In genomic region chr11:68460741-68461283, GRCh38 we compare ENCODE assay signal across 8 cellular contexts. TPM values are rescaled to one million over a fixed set of nuclear protein-coding genes. Genes with fewer than 3 reads are reported as not detected.
DNase-seq lines count a peak whose midpoint lies in the region; ATAC-seq and TF ChIP-seq lines count a peak whose summit lies in the region.

TSS of gene PPP6R3 (plus strand) at chr11:68460752. CDS start at chr11:68537665, 76,913 bp downstream.

- H3K27ac ChIP-seq in trophoblast cell (ENCODE audit: low read depth, low read length), result peak within 1 kb of the TSS; percentile 91

- H3K36me3 Mint-ChIP-seq in activated CD4-positive, alpha-beta T cell treated with anti-CD3 and anti-CD28 coated beads, Interleukin-2, amount 10 ng/mL, durations not matched to agents 7 days and 5 days (ENCODE audit: low read depth), result peaks cover 21% of the 10 kb centered on the region
- H3K36me3 Mint-ChIP-seq in WTC11, result peaks cover 3% of the 10 kb centered on the region; the same call in 1 of the 2 replicates
- H3K36me3 Mint-ChIP-seq in glutamatergic neuron (ENCODE audit: unreplicated experiment), result no peaks in the 10 kb centered on the region

- DNase-seq in activated CD4-positive, alpha-beta T cell treated with anti-CD3 and anti-CD28 coated beads, Interleukin-2, amount 10 ng/mL, durations not matched to agents 7 days and 5 days, result no peak
- no peak for DNase-seq in activated CD4-positive, alpha-beta T cell treated with anti-CD3 and anti-CD28 coated beads, Interleukin-2, amount 50 U/mL, for 1 hour
- no peak for DNase-seq in WTC11 (ENCODE audit: low spot score)
- no peak for DNase-seq in glutamatergic neuron
- no peak for DNase-seq in trophoblast cell
- no peak for DNase-seq in SIG-M5 (lab: John Stamatoyannopoulos, UW)
- no peak for DNase-seq in NCI-H2107 (lab: John Stamatoyannopoulos, UW)

- peak within 1 kb of the TSS; percentile 96 for H2BK5ac ChIP-seq in trophoblast cell (ENCODE audit: low read depth, low read length, poor library complexity)

- H4K8ac ChIP-seq in trophoblast cell (ENCODE audit: low read depth, low read length), result peak within 1 kb of the TSS; percentile 93

- H3K4me1 ChIP-seq in trophoblast cell (ENCODE audit: control insufficient read depth in 1 of 2, insufficient read depth in 2 of 2, low read length in 2 of 2), result peaks cover 7 to 8% of the 10 kb centered on the region in 2 experiments

- CTCF ChIA-PET in activated CD4-positive, alpha-beta T cell treated with anti-CD3 and anti-CD28 coated beads, Interleukin-2, amount 10 ng/mL, durations not matched to agents 7 days and 5 days (lab: Charles Lee), result interaction anchor here (0.6 to 1.0 kb wide), 6 partner anchors 10 to 294 kb away, joined by 3 to 6 read pairs (median 3); no protein-coding TSS in a partner anchor
- CTCF ChIA-PET in WTC11 (lab: Charles Lee), result interaction anchor here (0.5 to 1.3 kb wide), 6 partner anchors 115 to 1380 kb away, joined by 3 to 5 read pairs (median 3); no protein-coding TSS in a partner anchor

- H2AFZ ChIP-seq in trophoblast cell (ENCODE audit: insufficient read depth, low read length, poor library complexity), result peak within 1 kb of the TSS; percentile 97

- H4K12ac ChIP-seq in trophoblast cell (ENCODE audit: low read depth, low read length), result peak within 1 kb of the TSS; percentile 99

- H2BK120ac ChIP-seq in trophoblast cell (ENCODE audit: insufficient read depth, low read length, poor library complexity), result peak within 1 kb of the TSS; percentile 87

- peak within 1 kb of the TSS; percentile 96 for H3K27ac Mint-ChIP-seq in activated CD4-positive, alpha-beta T cell treated with anti-CD3 and anti-CD28 coated beads, Interleukin-2, amount 10 ng/mL, durations not matched to agents 7 days and 5 days
- H3K27ac Mint-ChIP-seq in WTC11 (peak within 1 kb of the TSS; percentile 96), glutamatergic neuron (ENCODE audit: unreplicated experiment) (peak within 1 kb of the TSS; percentile 90)

- peaks cover 1% of the 10 kb centered on the region for H3K27me3 Mint-ChIP-seq in activated CD4-positive, alpha-beta T cell treated with anti-CD3 and anti-CD28 coated beads, Interleukin-2, amount 10 ng/mL, durations not matched to agents 7 days and 5 days
- H3K27me3 Mint-ChIP-seq in WTC11 (ENCODE audit: low read depth) (no peaks in the 10 kb centered on the region), glutamatergic neuron (ENCODE audit: unreplicated experiment) (peaks cover 15% of the 10 kb centered on the region)

- POLR2A ChIA-PET in activated CD4-positive, alpha-beta T cell treated with anti-CD3 and anti-CD28 coated beads, Interleukin-2, amount 10 ng/mL, durations not matched to agents 7 days and 5 days (lab: Charles Lee), result interaction anchor here (0.7 kb wide), 1 partner anchor 384 kb away, joined by 4 read pairs; no protein-coding TSS in a partner anchor
- POLR2A ChIA-PET in WTC11 (lab: Charles Lee), result interaction anchor here (0.6 kb wide), 4 partner anchors 9 to 392 kb away, joined by 3 to 4 read pairs (median 3); no protein-coding TSS in a partner anchor

- WGBS in trophoblast cell (ENCODE audit: extremely low coverage, insufficient coverage, insufficient read length), result no CpG with 5 or more reads among the region's 81 CpGs

- no peaks in the 10 kb centered on the region for H3K9me3 ChIP-seq in trophoblast cell (ENCODE audit: insufficient read depth, low read depth, low read length)

- H3K23ac ChIP-seq in trophoblast cell (ENCODE audit: low read length), result no peak within 1 kb of the TSS

- peak within 1 kb of the TSS; percentile 99 for H3K4ac ChIP-seq in trophoblast cell (ENCODE audit: low read depth, low read length)

- H3K36me3 ChIP-seq in trophoblast cell (ENCODE audit: control insufficient read depth in 1 of 2, insufficient read depth in 2 of 2, low read length in 2 of 2), result no peaks in the 10 kb centered on the region

- peak within 1 kb of the TSS; percentile 96 for H3K4me3 ChIP-seq in trophoblast cell (ENCODE audit: low read depth, low read length)

- peak within 1 kb of the TSS; percentile 92 for H2AK5ac ChIP-seq in trophoblast cell (ENCODE audit: low read length)

- peak within 1 kb of the TSS; percentile 90 for H3K9ac ChIP-seq in trophoblast cell (ENCODE audit: low read length)

- H3K14ac ChIP-seq in trophoblast cell (ENCODE audit: low read length), result peak within 1 kb of the TSS; percentile 98

- peak within 1 kb of the TSS; percentile 98 for H3K4me3 Mint-ChIP-seq in activated CD4-positive, alpha-beta T cell treated with anti-CD3 and anti-CD28 coated beads, Interleukin-2, amount 10 ng/mL, durations not matched to agents 7 days and 5 days
- H3K4me3 Mint-ChIP-seq in WTC11, result peak within 1 kb of the TSS; percentile 94
- peak within 1 kb of the TSS; percentile 96 for H3K4me3 Mint-ChIP-seq in glutamatergic neuron (ENCODE audit: unreplicated experiment)

- ATAC-seq in HG03060 (IDR thresholded peaks at IDR 0.05; ENCODE audit: low read depth, unreplicated experiment) (peak; percentile 10), WTC11 (no peak; the same call in 1 of the 2 replicates)

- peak within 1 kb of the TSS; percentile 96 for H4K91ac ChIP-seq in trophoblast cell (ENCODE audit: low read depth, low read length)

- peak within 1 kb of the TSS; percentile 99 for H3K18ac ChIP-seq in trophoblast cell (ENCODE audit: low read length)

- H2BK12ac ChIP-seq in trophoblast cell (ENCODE audit: low read length), result no peak within 1 kb of the TSS

- peaks cover 26% of the 10 kb centered on the region for H3K79me2 ChIP-seq in trophoblast cell (ENCODE audit: control insufficient read depth, insufficient read depth, low read length, poor library complexity)

- H3K9me3 Mint-ChIP-seq in activated CD4-positive, alpha-beta T cell treated with anti-CD3 and anti-CD28 coated beads, Interleukin-2, amount 10 ng/mL, durations not matched to agents 7 days and 5 days, result no peaks in the 10 kb centered on the region
- no peaks in the 10 kb centered on the region for H3K9me3 Mint-ChIP-seq in WTC11
- peaks cover 7% of the 10 kb centered on the region for H3K9me3 Mint-ChIP-seq in glutamatergic neuron (ENCODE audit: unreplicated experiment)

- TF ChIP-seq CTCF in WTC11 (IDR thresholded peaks at IDR 0.05), result no peak
- no peak for TF ChIP-seq CTCF in glutamatergic neuron (IDR thresholded peaks at IDR 0.05; ENCODE audit: partially characterized antibody, unreplicated experiment)

- H3K27me3 ChIP-seq in trophoblast cell (ENCODE audit: insufficient read depth, low read length), result no peaks in the 10 kb centered on the region

- H3K4me2 ChIP-seq in trophoblast cell (ENCODE audit: low read length), result peak within 1 kb of the TSS; percentile 73

- H3K4me1 Mint-ChIP-seq in activated CD4-positive, alpha-beta T cell treated with anti-CD3 and anti-CD28 coated beads, Interleukin-2, amount 10 ng/mL, durations not matched to agents 7 days and 5 days, result peaks cover 32% of the 10 kb centered on the region
- H3K4me1 Mint-ChIP-seq in WTC11, result peaks cover 37% of the 10 kb centered on the region
- peaks cover 18% of the 10 kb centered on the region for H3K4me1 Mint-ChIP-seq in glutamatergic neuron (ENCODE audit: low read depth, unreplicated experiment)

- H3K79me1 ChIP-seq in trophoblast cell (ENCODE audit: low read length), result peaks cover 9% of the 10 kb centered on the region

TF ChIP-seq in WTC11, 78 proteins besides CTCF, POLR2A, EP300 and RAD21 (continues in another document):
- TF ChIP-seq ZNF219 (CRISPR knock-in tag; IDR thresholded peaks at IDR 0.05; ENCODE audit: borderline replicate concordance) (0 out of 2 replicates have a peak, but pooled peaks have one; percentile 15), IRF2 (CRISPR knock-in tag; IDR thresholded peaks at IDR 0.05; ENCODE audit: borderline replicate concordance, low read depth) (no peak), RORB (CRISPR knock-in tag; IDR thresholded peaks at IDR 0.05) (no peak), ZNF263 (CRISPR knock-in tag; IDR thresholded peaks at IDR 0.05; ENCODE audit: low read depth) (0 out of 2 replicates have a peak, but pooled peaks have one; percentile 44), TEAD4 (CRISPR knock-in tag; IDR thresholded peaks at IDR 0.05) (0 out of 2 replicates have a peak, but pooled peaks have one; percentile 50), ZNF317 (CRISPR knock-in tag; IDR thresholded peaks at IDR 0.05; ENCODE audit: borderline replicate concordance, low read depth) (0 out of 2 replicates have a peak, but pooled peaks have one; percentile 27), TEAD1 (CRISPR knock-in tag; IDR thresholded peaks at IDR 0.05) (0 out of 2 replicates have a peak, but pooled peaks have one; percentile 30), RELA (CRISPR knock-in tag; IDR thresholded peaks at IDR 0.05; ENCODE audit: borderline replicate concordance) (0 out of 2 replicates have a peak, but pooled peaks have one; percentile 14), EMX1 (CRISPR knock-in tag; IDR thresholded peaks at IDR 0.05) (no peak), ATF2 (CRISPR knock-in tag; IDR thresholded peaks at IDR 0.05; ENCODE audit: borderline replicate concordance, low read depth) (no peak), CREB1 (CRISPR knock-in tag; IDR thresholded peaks at IDR 0.05) (no peak), CDX4 (CRISPR knock-in tag; IDR thresholded peaks at IDR 0.05; ENCODE audit: borderline replicate concordance) (no peak), SOX15 (CRISPR knock-in tag; IDR thresholded peaks at IDR 0.05) (no peak), JAZF1 (CRISPR knock-in tag; IDR thresholded peaks at IDR 0.05) (no peak), ZNF423 (CRISPR knock-in tag; IDR thresholded peaks at IDR 0.05) (0 out of 2 replicates have a peak, but pooled peaks have one; percentile 35), NFE2L1 (CRISPR knock-in tag; IDR thresholded peaks at IDR 0.05) (no peak)

RNA-seq across cellular contexts. Expression of gene PPP6R3, which starts in this region (rescaled TPM):
- 100 to 1,000 TPM; 114 to 124 TPM for total RNA-seq in activated CD4-positive, alpha-beta T cell treated with anti-CD3 and anti-CD28 coated beads, Interleukin-2, amount 10 ng/mL, durations not matched to agents 7 days and 5 days
- total RNA-seq in WTC11 (2021) (124 to 138 TPM (median 132 TPM) in 3 replicates), glutamatergic neuron (ENCODE audit: unreplicated experiment) (312 TPM)
- 62.5 and 63.2 TPM in 2 replicates for polyA plus RNA-seq in trophoblast cell (2013)
